In genomic region chr5:65866837-65867508, GRCh38 we compare ENCODE assay signal across 15 cellular contexts. TPM values are rescaled to one million over a fixed set of nuclear protein-coding genes. Genes with fewer than 3 reads are reported as not detected.
A peak's percentile ranks its signal among the peaks of the same experiment; 100 is the strongest.
DNase-seq lines count a peak whose midpoint lies in the region; ATAC-seq and TF ChIP-seq lines count a peak whose summit lies in the region.
"Had no signal": no experiment of that assay in that cellular context is flagged by ENCODE, and none has a peak within 500 bp of the region (broad histone marks: within the 10 kb centered on the region; RNA-seq: fewer than 3 reads in every experiment).

No MANE protein-coding gene starts in this region.

- H3K4me3 ChIP-seq in CD8-positive, alpha-beta T cell (ENCODE audit: low read depth, low read length), result peak overlapping the region; percentile 25
- H3K4me3 ChIP-seq in naive thymus-derived CD4-positive, alpha-beta T cell (ENCODE audit: low read length), result peak overlapping the region; percentile 27
- H3K4me3 ChIP-seq: coronary artery had no signal

- TF ChIP-seq CTCF in CD8-positive, alpha-beta T cell (IDR thresholded peaks at IDR 0.05), result no peak
- no peak for TF ChIP-seq CTCF in RWPE1 (conservative IDR thresholded peaks at IDR 0.05; ENCODE audit: low read depth)

- no peaks in the 10 kb centered on the region for H3K36me3 ChIP-seq in CD8-positive, alpha-beta T cell (ENCODE audit: insufficient read depth, low read length)
- H3K36me3 ChIP-seq in naive thymus-derived CD4-positive, alpha-beta T cell (ENCODE audit: control insufficient read depth in 2 of 3, insufficient read depth in 3 of 3, low read length in 3 of 3), result no peaks in the 10 kb centered on the region

- intact Hi-C loops in CD8-positive, alpha-beta T cell (cut with DNase I, micrococcal nuclease), result loop anchor here in 1 of 2 experiments (1.0 kb wide), 1 partner anchor 60 kb away; no protein-coding TSS in a partner anchor
- intact Hi-C loops in naive thymus-derived CD4-positive, alpha-beta T cell (cut with micrococcal nuclease), result loop anchor here in 1 of 2 donors (1.0 to 5.0 kb wide), 5 partner anchors 35 to 278 kb away; partner anchors contain the start of gene SREK1
- intact Hi-C loops in head of caudate nucleus (cut with DNase I), result no loop called here

- H3K4me1 ChIP-seq in CD8-positive, alpha-beta T cell (ENCODE audit: insufficient read depth, low read length), result peaks cover 21% of the 10 kb centered on the region
- peaks cover 0 to 16% of the 10 kb centered on the region in 2 donors for H3K4me1 ChIP-seq in naive thymus-derived CD4-positive, alpha-beta T cell (ENCODE audit: control insufficient read depth in 2 of 2, insufficient read depth in 2 of 2, low read length in 2 of 2)

- no peak for DNase-seq in T-helper 1 cell
- peak in 1 of 7 experiments; percentile 11 for DNase-seq in CD8-positive, alpha-beta T cell
- peak in 7 of 9 donors; percentile 18 to 52 (median 39) for DNase-seq in naive thymus-derived CD4-positive, alpha-beta T cell
- DNase-seq in RWPE1 (ENCODE audit: low spot score), result no peak
- no peak for DNase-seq in DMS53 treated with DMSO at 0.1 percent for 48 hours (lab: John Stamatoyannopoulos, UW; ENCODE audit: unreplicated experiment)
- DNase-seq in head of caudate nucleus, result no peak
- DNase-seq: H9; left ventricle myocardium superior; NCI-H1436; stimulated activated naive CD4-positive, alpha-beta T cell treated with Interleukin-2 at 50 U/mL for 16 hours had no signal

- no peaks in the 10 kb centered on the region for H3K9me3 ChIP-seq in CD8-positive, alpha-beta T cell (ENCODE audit: low read length)
- H3K9me3 ChIP-seq in naive thymus-derived CD4-positive, alpha-beta T cell (ENCODE audit: control insufficient read depth in 2 of 3, low read length in 3 of 3), result no peaks in the 10 kb centered on the region

- no peaks in the 10 kb centered on the region for H3K36me3 Mint-ChIP-seq in T-helper 1 cell treated with Interleukin-12 subunit alpha and Interleukin-12 subunit beta and Interleukin-4 antibody, amounts not matched to agents 30 μg/mL and 1 μg/mL, for 36 hours (ENCODE audit: low read depth)
- H3K36me3 Mint-ChIP-seq in CD8-positive, alpha-beta T cell, result no peaks in the 10 kb centered on the region
- H3K36me3 Mint-ChIP-seq in activated T-helper 17 cell treated with anti-CD3 and anti-CD28 coated beads, Interleukin-2, amount 50 U/mL, for 72 hours (ENCODE audit: low read depth), result no peaks in the 10 kb centered on the region
- H3K36me3 Mint-ChIP-seq in naive thymus-derived CD4-positive, alpha-beta T cell, result peaks cover 0 to 3% (median 0%) of the 10 kb centered on the region in 5 donors

- peak; percentile 87 for ATAC-seq in CD8-positive, alpha-beta T cell
- peak; percentile 19 for ATAC-seq in activated T-helper 17 cell treated with anti-CD3 and anti-CD28 coated beads, Interleukin-2, amount 50 U/mL, for 72 hours (replicated peaks)
- peak; percentile 71 for ATAC-seq in naive thymus-derived CD4-positive, alpha-beta T cell
- ATAC-seq: left ventricle myocardium superior, Right ventricle myocardium inferior had no signal

- H3K27me3 Mint-ChIP-seq in T-helper 1 cell treated with Interleukin-12 subunit alpha and Interleukin-12 subunit beta and Interleukin-4 antibody, amounts not matched to agents 30 μg/mL and 1 μg/mL, for 36 hours (ENCODE audit: low read depth), result no peaks in the 10 kb centered on the region
- H3K27me3 Mint-ChIP-seq in CD8-positive, alpha-beta T cell (ENCODE audit: low read depth), result no peaks in the 10 kb centered on the region
- no peaks in the 10 kb centered on the region for H3K27me3 Mint-ChIP-seq in activated T-helper 17 cell treated with anti-CD3 and anti-CD28 coated beads, Interleukin-2, amount 50 U/mL, for 72 hours
- no peaks in the 10 kb centered on the region for H3K27me3 Mint-ChIP-seq in naive thymus-derived CD4-positive, alpha-beta T cell

- H3K4me1 Mint-ChIP-seq in T-helper 1 cell treated with Interleukin-12 subunit alpha and Interleukin-12 subunit beta and Interleukin-4 antibody, amounts not matched to agents 30 μg/mL and 1 μg/mL, for 36 hours (ENCODE audit: low read depth), result peaks cover 20% of the 10 kb centered on the region
- H3K4me1 Mint-ChIP-seq in CD8-positive, alpha-beta T cell (ENCODE audit: low read depth), result peaks cover 34% of the 10 kb centered on the region
- peaks cover 11% of the 10 kb centered on the region for H3K4me1 Mint-ChIP-seq in activated T-helper 17 cell treated with anti-CD3 and anti-CD28 coated beads, Interleukin-2, amount 50 U/mL, for 72 hours
- peaks cover 19 to 56% (median 35%) of the 10 kb centered on the region in 7 donors for H3K4me1 Mint-ChIP-seq in naive thymus-derived CD4-positive, alpha-beta T cell
- H3K4me1 Mint-ChIP-seq: H9 had no signal

- H3K9me3 Mint-ChIP-seq in T-helper 1 cell treated with Interleukin-12 subunit alpha and Interleukin-12 subunit beta and Interleukin-4 antibody, amounts not matched to agents 30 μg/mL and 1 μg/mL, for 36 hours, result peaks cover 2% of the 10 kb centered on the region
- no peaks in the 10 kb centered on the region for H3K9me3 Mint-ChIP-seq in CD8-positive, alpha-beta T cell
- H3K9me3 Mint-ChIP-seq in activated T-helper 17 cell treated with anti-CD3 and anti-CD28 coated beads, Interleukin-2, amount 50 U/mL, for 72 hours, result peaks cover 5% of the 10 kb centered on the region
- H3K9me3 Mint-ChIP-seq in naive thymus-derived CD4-positive, alpha-beta T cell, result peaks cover 0 to 7% (median 3%) of the 10 kb centered on the region in 11 donors
- H3K9me3 Mint-ChIP-seq: H9, neural crest cell had no signal

- H3K27ac Mint-ChIP-seq in T-helper 1 cell treated with Interleukin-12 subunit alpha and Interleukin-12 subunit beta and Interleukin-4 antibody, amounts not matched to agents 30 μg/mL and 1 μg/mL, for 36 hours, result peak overlapping the region; percentile 32
- H3K27ac Mint-ChIP-seq in CD8-positive, alpha-beta T cell, result peak overlapping the region; percentile 87
- H3K27ac Mint-ChIP-seq in activated T-helper 17 cell treated with anti-CD3 and anti-CD28 coated beads, Interleukin-2, amount 50 U/mL, for 72 hours, result peak overlapping the region; percentile 63
- peak overlapping the region; percentile 19 to 99 (median 92) for H3K27ac Mint-ChIP-seq in naive thymus-derived CD4-positive, alpha-beta T cell
- H3K27ac Mint-ChIP-seq: H9 had no signal

- peak overlapping the region; percentile 32 for H3K4me3 Mint-ChIP-seq in T-helper 1 cell treated with Interleukin-12 subunit alpha and Interleukin-12 subunit beta and Interleukin-4 antibody, amounts not matched to agents 30 μg/mL and 1 μg/mL, for 36 hours
- H3K4me3 Mint-ChIP-seq in CD8-positive, alpha-beta T cell, result peak overlapping the region; percentile 73
- H3K4me3 Mint-ChIP-seq in activated T-helper 17 cell treated with anti-CD3 and anti-CD28 coated beads, Interleukin-2, amount 50 U/mL, for 72 hours, result peak overlapping the region; percentile 58
- H3K4me3 Mint-ChIP-seq in naive thymus-derived CD4-positive, alpha-beta T cell, result peak overlapping the region; percentile 61 to 84 (median 78)
- H3K4me3 Mint-ChIP-seq: H9, neural crest cell had no signal

- H3K27me3 ChIP-seq in CD8-positive, alpha-beta T cell (ENCODE audit: insufficient read depth, low read length), result no peaks in the 10 kb centered on the region
- H3K27me3 ChIP-seq in naive thymus-derived CD4-positive, alpha-beta T cell (ENCODE audit: control insufficient read depth in 2 of 2, insufficient read depth in 2 of 2, low read length in 2 of 2), result no peaks in the 10 kb centered on the region

- H3K27ac ChIP-seq in CD8-positive, alpha-beta T cell (ENCODE audit: low read depth, low read length), result no peak overlapping the region
- peak overlapping the region; percentile 69 for H3K27ac ChIP-seq in naive thymus-derived CD4-positive, alpha-beta T cell (ENCODE audit: low read depth, low read length)
- no peak overlapping the region for H3K27ac ChIP-seq in RWPE1
- H3K27ac ChIP-seq: coronary artery had no signal

- POLR2A ChIA-PET in CD8-positive, alpha-beta T cell (lab: Charles Lee), result interaction anchor here (0.5 to 1.4 kb wide), 4 partner anchors 25 to 61 kb away, joined by 3 to 5 read pairs (median 3); no protein-coding TSS in a partner anchor
- POLR2A ChIA-PET in naive thymus-derived CD4-positive, alpha-beta T cell (lab: Charles Lee), result interaction anchor here (0.8 to 4.2 kb wide), 7 partner anchors 30 to 146 kb away, joined by 3 to 40 read pairs (median 3); partner anchors contain the start of gene ERBIN
- POLR2A ChIA-PET in RWPE1 (lab: Yijun Ruan, JAX; ENCODE audit: low non-redundant PET), result no interaction called here

- CTCF ChIA-PET in CD8-positive, alpha-beta T cell (lab: Charles Lee), result interaction anchor here (0.6 to 1.0 kb wide), 2 partner anchors 50 to 58 kb away, joined by 3 read pairs; no protein-coding TSS in a partner anchor
- CTCF ChIA-PET in naive thymus-derived CD4-positive, alpha-beta T cell (lab: Charles Lee), result no interaction called here
- CTCF ChIA-PET in RWPE1 (lab: Yijun Ruan, JAX), result interaction anchor here (0.6 to 0.7 kb wide), 2 partner anchors 10 to 1613 kb away, joined by 3 read pairs; no protein-coding TSS in a partner anchor

RNA-seq across cellular contexts. Expression of gene ERBIN, which starts 59.4 kb away (rescaled TPM):
- total RNA-seq in CD8-positive, alpha-beta T cell, result 10 to 100 TPM; 85.6 to 87.1 TPM
- 10 to 100 TPM; 40.0 to 43.9 TPM for total RNA-seq in activated T-helper 17 cell treated with anti-CD3 and anti-CD28 coated beads, Interleukin-2, amount 50 U/mL, for 72 hours
- 100 to 1,000 TPM in 4 of 5 experiments, 10 to 100 TPM in 1; 55.0 to 125 (median 113) TPM for total RNA-seq in naive thymus-derived CD4-positive, alpha-beta T cell
- polyA plus RNA-seq in naive thymus-derived CD4-positive, alpha-beta T cell, result 10 to 100 TPM; 45.1 to 60.5 TPM

Comparison
In these comparisons a context has a peak if more than half of its experiments do, and no peak if none do; other contexts are left out.
1. H3K27ac Mint-ChIP-seq: peak in every context shown above with its lines; median percentile 92 in naive thymus-derived CD4-positive, alpha-beta T cell; 87 in CD8-positive, alpha-beta T cell; 63 in activated T-helper 17 cell treated with anti-CD3 and anti-CD28 coated beads, Interleukin-2, amount 50 U/mL, for 72 hours; 32 in T-helper 1 cell treated with Interleukin-12 subunit alpha and Interleukin-12 subunit beta and Interleukin-4 antibody, amounts not matched to agents 30 μg/mL and 1 μg/mL, for 36 hours.
2. DNase-seq: peak in naive thymus-derived CD4-positive, alpha-beta T cell (7 of 9); none in T-helper 1 cell (0 of 5), RWPE1 (single experiment), DMS53 treated with DMSO at 0.1 percent for 48 hours (single experiment) and head of caudate nucleus (0 of 42).
3. ATAC-seq: peak in every context shown above with its lines; median percentile 87 in CD8-positive, alpha-beta T cell; 71 in naive thymus-derived CD4-positive, alpha-beta T cell; 19 in activated T-helper 17 cell treated with anti-CD3 and anti-CD28 coated beads, Interleukin-2, amount 50 U/mL, for 72 hours.
4. Peak in every context shown above with its lines, with median percentiles within 50 percentile points of each other: H3K4me3 Mint-ChIP-seq.